Comparison of ENCODE assay signal across 8 cellular contexts in genomic region chr17:1122681-1123396, GRCh38. TPM values are rescaled to one million over a fixed set of nuclear protein-coding genes. Genes with fewer than 3 reads are reported as not detected.
DNase-seq lines count a peak whose midpoint lies in the region; ATAC-seq and TF ChIP-seq lines count a peak whose summit lies in the region.

No MANE protein-coding gene starts in this region.

- no peak overlapping the region for H3K27ac Mint-ChIP-seq in osteocyte (ENCODE audit: unreplicated experiment)

- H3K9me3 ChIP-seq in SJCRH30 (replicated peaks) (no peaks in the 10 kb centered on the region), gastroesophageal sphincter (no peaks in the 10 kb centered on the region), thoracic aorta (no peaks in the 10 kb centered on the region)

- WGBS in gastroesophageal sphincter (ENCODE audit: low coverage in 1 of 2), 2 donors: 9 to 40% methylated on average over 1 to 10 of the region's 20 CpGs

- H3K27ac ChIP-seq in SJCRH30: no peak overlapping the region
- H3K27ac ChIP-seq in gastroesophageal sphincter: peak overlapping the region in 3 of 4 donors; percentile 49 to 67 (median 55)
- H3K27ac ChIP-seq in thoracic aorta: peak overlapping the region; percentile 55 to 60

- TF ChIP-seq POLR2A in gastroesophageal sphincter (IDR thresholded peaks at IDR 0.05): no peak

- peaks cover 6% of the 10 kb centered on the region for H3K36me3 Mint-ChIP-seq in osteocyte (ENCODE audit: unreplicated experiment)

- H3K4me3 ChIP-seq in SJCRH30 (no peak overlapping the region), gastroesophageal sphincter (no peak overlapping the region), thoracic aorta (peak overlapping the region; percentile 50)

- peaks cover 8% of the 10 kb centered on the region for H3K4me1 ChIP-seq in SJCRH30
- H3K4me1 ChIP-seq in gastroesophageal sphincter: peaks cover 0 to 46% (median 7%) of the 10 kb centered on the region in 3 donors
- peaks cover 8 to 45% of the 10 kb centered on the region in 2 donors for H3K4me1 ChIP-seq in thoracic aorta (ENCODE audit: control insufficient read depth in 1 of 2, low read depth in 2 of 2)

- H3K36me3 ChIP-seq in SJCRH30 (no peaks in the 10 kb centered on the region), gastroesophageal sphincter (peaks cover 0 to 11% of the 10 kb centered on the region in 2 donors), thoracic aorta (no peaks in the 10 kb centered on the region)

- no peak for TF ChIP-seq EP300 in gastroesophageal sphincter (IDR thresholded peaks at IDR 0.05)

- no peak overlapping the region for H3K4me3 Mint-ChIP-seq in osteocyte (ENCODE audit: unreplicated experiment)

- H3K9me3 Mint-ChIP-seq in osteocyte (ENCODE audit: unreplicated experiment): no peaks in the 10 kb centered on the region

- H3K27me3 ChIP-seq in SJCRH30: no peaks in the 10 kb centered on the region
- no peaks in the 10 kb centered on the region for H3K27me3 ChIP-seq in gastroesophageal sphincter
- no peaks in the 10 kb centered on the region for H3K27me3 ChIP-seq in thoracic aorta (replicated peaks; ENCODE audit: insufficient read depth)

- ATAC-seq in gastroesophageal sphincter (peak; percentile 84), thoracic aorta (ENCODE audit: insufficient number of reproducible peaks, low FRiP score, low read depth) (peak; percentile 46)

- peak in 3 of 4 experiments; percentile 93 to 95 (median 94) for TF ChIP-seq CTCF in gastroesophageal sphincter (IDR thresholded peaks at IDR 0.05)
- TF ChIP-seq CTCF in osteocyte (IDR thresholded peaks at IDR 0.05): peak; percentile 91
- peak; percentile 97 for TF ChIP-seq CTCF in thoracic aorta (IDR thresholded peaks at IDR 0.05)

- DNase-seq in DMS153 treated with DMSO at 0.1 percent for 48 hours (lab: John Stamatoyannopoulos, UW; ENCODE audit: unreplicated experiment): peak; percentile 6
- peak; percentile 94 for DNase-seq in HPDE6-E6E7 (ENCODE audit: extremely low spot score)
- DNase-seq in SJCRH30: peak; percentile 57 to 74
- DNase-seq in activated naive CD4-positive, alpha-beta T cell treated with Interleukin-2 at 50 U/mL for 16 hours: peak; percentile 85
- DNase-seq in osteocyte (ENCODE audit: extremely low spot score, unreplicated experiment): no peak
- DNase-seq in thoracic aorta (ENCODE audit: low spot score): no peak
- no peak for DNase-seq in NCI-H2081 treated with DMSO at 0.1 percent for 48 hours (lab: John Stamatoyannopoulos, UW)

- peaks cover 21% of the 10 kb centered on the region for H3K4me1 Mint-ChIP-seq in osteocyte (ENCODE audit: unreplicated experiment)

- no peaks in the 10 kb centered on the region for H3K27me3 Mint-ChIP-seq in osteocyte (ENCODE audit: unreplicated experiment)

RNA-seq across cellular contexts. Expression of gene ABR, which starts 56.9 kb away (rescaled TPM):
- total RNA-seq in SJCRH30 (2014; rRNA removed; shearing (Covaris generic)): 5.6 and 7.0 TPM in 2 replicates
- total RNA-seq in gastroesophageal sphincter: 100 to 1,000 TPM in 3 of 4 donors, 10 to 100 TPM in 1; 62.6 to 147 (median 114) TPM
- 110 and 114 TPM in 2 replicates for total RNA-seq in osteocyte
- total RNA-seq in thoracic aorta: 100 to 1,000 TPM; 159 to 200 TPM

Comparison
In these comparisons a context has a peak if more than half of its experiments do, and no peak if none do; other contexts are left out.
1. DNase-seq: peak in DMS153 treated with DMSO at 0.1 percent for 48 hours (single experiment), HPDE6-E6E7 (single experiment), SJCRH30 (2 of 2) and activated naive CD4-positive, alpha-beta T cell treated with Interleukin-2 at 50 U/mL for 16 hours (single experiment); none in osteocyte (single experiment), thoracic aorta (single experiment) and NCI-H2081 treated with DMSO at 0.1 percent for 48 hours (single experiment).
2. Peak in every context shown above with its lines, with median percentiles within 50 percentile points of each other: CTCF ChIP-seq.